In the genomic region with DNA sequence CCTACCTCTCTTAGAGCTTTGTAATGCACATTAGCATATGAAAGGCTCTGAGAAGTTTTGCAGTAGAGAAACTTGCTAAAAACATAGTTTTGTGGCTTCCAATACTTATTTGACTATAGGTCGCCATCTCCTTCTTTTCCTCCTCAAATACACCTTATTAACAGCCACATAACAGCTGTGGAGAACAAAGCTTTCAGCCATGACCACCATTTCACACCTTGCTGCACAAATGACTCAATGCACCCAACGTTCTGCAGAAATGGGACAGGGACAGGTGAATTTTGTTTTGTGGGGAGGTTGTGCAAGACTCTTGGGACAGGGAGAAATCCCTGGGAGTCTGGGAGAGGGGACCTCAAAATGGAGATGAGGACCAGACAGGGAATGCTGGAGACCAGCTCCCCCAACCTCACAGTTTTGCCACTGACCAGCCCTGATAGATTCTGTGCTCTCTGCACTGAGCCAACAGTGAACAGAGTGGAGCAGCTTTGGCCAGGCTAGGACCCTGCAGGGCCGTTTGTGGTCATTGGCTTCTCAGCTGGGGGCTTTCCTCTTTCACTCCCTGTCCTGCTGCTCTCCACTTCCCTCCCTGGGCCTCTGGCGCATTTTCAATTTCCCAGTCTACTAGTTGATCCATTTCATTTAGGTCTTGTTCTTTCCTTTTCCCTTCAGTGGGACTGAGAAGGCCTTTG, we compare ENCODE assay signal across 1 cellular context.
TF ChIP-seq lines count a peak whose summit lies in the region.

No MANE protein-coding gene starts in this region.

TF ChIP-seq in HepG2, 621 proteins besides CTCF, POLR2A, EP300 and RAD21 (continued from another document):
- TF ChIP-seq, protein P1, sequence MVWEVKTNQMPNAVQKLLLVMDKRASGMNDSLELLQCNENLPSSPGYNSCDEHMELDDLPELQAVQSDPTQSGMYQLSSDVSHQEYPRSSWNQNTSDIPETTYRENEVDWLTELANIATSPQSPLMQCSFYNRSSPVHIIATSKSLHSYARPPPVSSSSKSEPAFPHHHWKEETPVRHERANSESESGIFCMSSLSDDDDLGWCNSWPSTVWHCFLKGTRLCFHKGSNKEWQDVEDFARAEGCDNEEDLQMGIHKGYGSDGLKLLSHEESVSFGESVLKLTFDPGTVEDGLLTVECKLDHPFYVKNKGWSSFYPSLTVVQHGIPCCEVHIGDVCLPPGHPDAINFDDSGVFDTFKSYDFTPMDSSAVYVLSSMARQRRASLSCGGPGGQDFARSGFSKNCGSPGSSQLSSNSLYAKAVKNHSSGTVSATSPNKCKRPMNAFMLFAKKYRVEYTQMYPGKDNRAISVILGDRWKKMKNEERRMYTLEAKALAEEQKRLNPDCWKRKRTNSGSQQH (CRISPR knock-in tag; IDR thresholded peaks at IDR 0.05; ENCODE audit: low read depth): no peak
- TF ChIP-seq MXD4 (CRISPR knock-in tag; IDR thresholded peaks at IDR 0.05) (no peak), ZBTB8A (CRISPR knock-in tag; IDR thresholded peaks at IDR 0.05; ENCODE audit: borderline replicate concordance, low read depth) (no peak), CREM (IDR thresholded peaks at IDR 0.05) (no peak), CREM (CRISPR knock-in tag; IDR thresholded peaks at IDR 0.05) (no peak), SRSF1 (optimal IDR thresholded peaks at IDR 0.05; ENCODE audit: low read depth, low read length) (no peak)
- TF ChIP-seq, protein P2, sequence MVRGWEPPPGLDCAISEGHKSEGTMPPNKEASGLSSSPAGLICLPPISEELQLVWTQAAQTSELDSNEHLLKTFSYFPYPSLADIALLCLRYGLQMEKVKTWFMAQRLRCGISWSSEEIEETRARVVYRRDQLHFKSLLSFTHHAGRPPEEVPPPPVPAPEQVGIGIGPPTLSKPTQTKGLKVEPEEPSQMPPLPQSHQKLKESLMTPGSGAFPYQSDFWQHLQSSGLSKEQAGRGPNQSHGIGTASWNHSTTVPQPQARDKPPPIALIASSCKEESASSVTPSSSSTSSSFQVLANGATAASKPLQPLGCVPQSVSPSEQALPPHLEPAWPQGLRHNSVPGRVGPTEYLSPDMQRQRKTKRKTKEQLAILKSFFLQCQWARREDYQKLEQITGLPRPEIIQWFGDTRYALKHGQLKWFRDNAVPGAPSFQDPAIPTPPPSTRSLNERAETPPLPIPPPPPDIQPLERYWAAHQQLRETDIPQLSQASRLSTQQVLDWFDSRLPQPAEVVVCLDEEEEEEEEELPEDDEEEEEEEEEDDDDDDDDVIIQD (CRISPR knock-in tag; IDR thresholded peaks at IDR 0.05; ENCODE audit: low read depth): no peak
- TF ChIP-seq, protein P3, sequence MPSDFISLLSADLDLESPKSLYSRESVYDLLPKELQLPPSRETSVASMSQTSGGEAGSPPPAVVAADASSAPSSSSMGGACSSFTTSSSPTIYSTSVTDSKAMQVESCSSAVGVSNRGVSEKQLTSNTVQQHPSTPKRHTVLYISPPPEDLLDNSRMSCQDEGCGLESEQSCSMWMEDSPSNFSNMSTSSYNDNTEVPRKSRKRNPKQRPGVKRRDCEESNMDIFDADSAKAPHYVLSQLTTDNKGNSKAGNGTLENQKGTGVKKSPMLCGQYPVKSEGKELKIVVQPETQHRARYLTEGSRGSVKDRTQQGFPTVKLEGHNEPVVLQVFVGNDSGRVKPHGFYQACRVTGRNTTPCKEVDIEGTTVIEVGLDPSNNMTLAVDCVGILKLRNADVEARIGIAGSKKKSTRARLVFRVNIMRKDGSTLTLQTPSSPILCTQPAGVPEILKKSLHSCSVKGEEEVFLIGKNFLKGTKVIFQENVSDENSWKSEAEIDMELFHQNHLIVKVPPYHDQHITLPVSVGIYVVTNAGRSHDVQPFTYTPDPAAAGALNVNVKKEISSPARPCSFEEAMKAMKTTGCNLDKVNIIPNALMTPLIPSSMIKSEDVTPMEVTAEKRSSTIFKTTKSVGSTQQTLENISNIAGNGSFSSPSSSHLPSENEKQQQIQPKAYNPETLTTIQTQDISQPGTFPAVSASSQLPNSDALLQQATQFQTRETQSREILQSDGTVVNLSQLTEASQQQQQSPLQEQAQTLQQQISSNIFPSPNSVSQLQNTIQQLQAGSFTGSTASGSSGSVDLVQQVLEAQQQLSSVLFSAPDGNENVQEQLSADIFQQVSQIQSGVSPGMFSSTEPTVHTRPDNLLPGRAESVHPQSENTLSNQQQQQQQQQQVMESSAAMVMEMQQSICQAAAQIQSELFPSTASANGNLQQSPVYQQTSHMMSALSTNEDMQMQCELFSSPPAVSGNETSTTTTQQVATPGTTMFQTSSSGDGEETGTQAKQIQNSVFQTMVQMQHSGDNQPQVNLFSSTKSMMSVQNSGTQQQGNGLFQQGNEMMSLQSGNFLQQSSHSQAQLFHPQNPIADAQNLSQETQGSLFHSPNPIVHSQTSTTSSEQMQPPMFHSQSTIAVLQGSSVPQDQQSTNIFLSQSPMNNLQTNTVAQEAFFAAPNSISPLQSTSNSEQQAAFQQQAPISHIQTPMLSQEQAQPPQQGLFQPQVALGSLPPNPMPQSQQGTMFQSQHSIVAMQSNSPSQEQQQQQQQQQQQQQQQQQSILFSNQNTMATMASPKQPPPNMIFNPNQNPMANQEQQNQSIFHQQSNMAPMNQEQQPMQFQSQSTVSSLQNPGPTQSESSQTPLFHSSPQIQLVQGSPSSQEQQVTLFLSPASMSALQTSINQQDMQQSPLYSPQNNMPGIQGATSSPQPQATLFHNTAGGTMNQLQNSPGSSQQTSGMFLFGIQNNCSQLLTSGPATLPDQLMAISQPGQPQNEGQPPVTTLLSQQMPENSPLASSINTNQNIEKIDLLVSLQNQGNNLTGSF (CRISPR knock-in tag; IDR thresholded peaks at IDR 0.05): no peak
